In the genomic region with DNA sequence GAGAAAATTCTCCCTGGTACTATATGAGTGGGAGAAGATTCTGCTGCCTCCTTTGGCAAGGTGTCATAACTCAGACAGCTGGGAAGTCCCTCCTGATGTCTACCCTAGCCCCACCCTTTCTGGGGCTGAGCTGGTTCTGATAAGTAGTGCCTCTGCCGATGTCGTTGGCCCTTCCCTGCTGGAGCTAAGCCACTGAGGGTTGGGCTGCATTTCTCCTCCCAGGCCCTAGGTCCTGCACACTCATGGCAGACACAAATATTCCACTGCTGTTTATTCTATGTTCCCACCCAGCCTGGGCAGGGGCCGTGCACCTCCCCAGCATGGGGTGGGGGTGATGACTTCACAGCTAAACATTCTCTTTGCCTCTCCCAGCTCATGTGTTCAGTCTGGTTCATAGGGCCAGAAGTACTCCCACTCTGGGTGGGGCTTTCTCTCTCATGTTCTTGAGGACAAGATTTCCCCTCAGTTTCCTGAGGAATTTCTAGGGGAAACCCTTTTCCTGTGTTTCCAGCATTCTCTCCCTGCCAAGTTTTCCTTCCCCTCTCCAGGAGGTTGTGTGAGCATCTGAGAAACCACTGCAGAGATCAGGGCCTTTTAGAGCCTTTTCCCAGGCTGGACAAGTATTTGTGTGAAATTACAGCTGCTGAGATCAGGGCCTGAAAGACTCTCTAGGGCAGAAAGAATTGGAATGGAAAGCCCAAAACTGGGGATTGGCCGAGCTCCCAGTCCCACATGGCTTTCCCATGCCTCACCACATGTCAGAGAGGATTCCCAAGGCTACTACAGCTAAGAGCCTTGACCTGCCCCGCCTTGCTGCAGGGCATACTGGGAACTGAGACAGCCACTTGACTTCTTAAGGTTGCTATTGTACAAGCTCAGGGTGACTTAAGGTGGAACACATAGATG, we compare ENCODE assay signal across 8 cellular contexts.
DNase-seq lines count a peak whose midpoint lies in the region; ATAC-seq, FAIRE-seq and TF ChIP-seq lines count a peak whose summit lies in the region.

No MANE protein-coding gene starts in this region.

- peaks cover 35% of the 10 kb centered on the region for H3K36me3 Mint-ChIP-seq in HFFc6 (ENCODE audit: low read depth)

- H3K9me3 Mint-ChIP-seq in HFFc6, result no peaks in the 10 kb centered on the region

- no peak for ATAC-seq in HG02623 (IDR thresholded peaks at IDR 0.05; ENCODE audit: unreplicated experiment)

- peaks cover 11% of the 10 kb centered on the region for H3K27me3 Mint-ChIP-seq in HFFc6 (ENCODE audit: insufficient read depth)

- H3K27ac ChIP-seq in ascending aorta (peak overlapping the region; percentile 82 to 87), right atrium auricular region (peak overlapping the region; percentile 75 to 88), skeletal muscle tissue (ENCODE audit: low read depth, low read length) (peak overlapping the region; percentile 57)

- no peak for TF ChIP-seq CTCF in HFFc6 (IDR thresholded peaks at IDR 0.05)
- no peak for TF ChIP-seq CTCF in ascending aorta (IDR thresholded peaks at IDR 0.05)
- TF ChIP-seq CTCF in right atrium auricular region (IDR thresholded peaks at IDR 0.05), result no peak

- no peaks in the 10 kb centered on the region for H3K36me3 ChIP-seq in ascending aorta
- peaks cover 9% of the 10 kb centered on the region for H3K36me3 ChIP-seq in right atrium auricular region
- H3K36me3 ChIP-seq in skeletal muscle tissue (ENCODE audit: control insufficient read depth in 3 of 3, insufficient read depth in 3 of 3, low read length in 3 of 3), result peaks cover 0 to 10% (median 0%) of the 10 kb centered on the region in 3 donors

- TF ChIP-seq POLR2A in GM12891 (IDR thresholded peaks at IDR 0.05; ENCODE audit: low read depth, low read length), result no peak

- H3K4me1 Mint-ChIP-seq in HFFc6 (ENCODE audit: low read depth), result peaks cover 79% of the 10 kb centered on the region

- intact Hi-C loops in ascending aorta (cut with DNase I), result loop anchor here (1.0 to 10.0 kb wide), 5 partner anchors 20 to 348 kb away; partner anchors contain the start of gene ATP2B4

- no peak for FAIRE-seq in GM12891 (lab: Jason Lieb, UNC)

- H3K4me1 ChIP-seq in ascending aorta (peaks cover 17 to 38% of the 10 kb centered on the region in 2 donors), right atrium auricular region (peaks cover 0 to 69% of the 10 kb centered on the region in 2 donors), skeletal muscle tissue (ENCODE audit: control insufficient read depth in 3 of 3, insufficient read depth in 3 of 3, low read length in 3 of 3) (peaks cover 36 to 44% (median 36%) of the 10 kb centered on the region in 3 donors)

- H3K27me3 ChIP-seq in ascending aorta, result no peaks in the 10 kb centered on the region
- no peaks in the 10 kb centered on the region for H3K27me3 ChIP-seq in right atrium auricular region
- no peaks in the 10 kb centered on the region for H3K27me3 ChIP-seq in skeletal muscle tissue (ENCODE audit: control insufficient read depth in 3 of 3, insufficient read depth in 3 of 3, low read length in 3 of 3)

- H3K9me3 ChIP-seq in ascending aorta, result no peaks in the 10 kb centered on the region
- H3K9me3 ChIP-seq in right atrium auricular region, result no peaks in the 10 kb centered on the region
- no peaks in the 10 kb centered on the region for H3K9me3 ChIP-seq in skeletal muscle tissue (ENCODE audit: control insufficient read depth in 3 of 3, low read length in 3 of 3)

- DNase-seq in 8988T (peak; percentile 37), HFFc6 (peak; percentile 95), ascending aorta (ENCODE audit: low spot score in 2 of 2) (peak; percentile 76 to 96), right atrium auricular region (ENCODE audit: low spot score) (peak; percentile 94), GM12891 (ENCODE audit: insufficient read length, low spot score) (no peak)
- DNase-seq in activated CD4-positive, alpha-beta T cell treated with anti-CD3 and anti-CD28 coated beads, Interleukin-2, amount 50 U/mL, for 48 hours, result no peak

- H3K4me3 ChIP-seq in ascending aorta (no peak overlapping the region), right atrium auricular region (no peak overlapping the region), skeletal muscle tissue (ENCODE audit: low read length in 3 of 3) (peak overlapping the region in 1 of 3 donors; percentile 7)

- peak overlapping the region; percentile 99 for H3K27ac Mint-ChIP-seq in HFFc6

- H3K4me3 Mint-ChIP-seq in HFFc6, result peak overlapping the region; percentile 75

- H3K9ac ChIP-seq in skeletal muscle tissue (ENCODE audit: low read depth in 1 of 3, low read length in 3 of 3), result peak overlapping the region in 1 of 3 donors; percentile 58

TF ChIP-seq in GM12891, 5 proteins besides CTCF, POLR2A, EP300 and RAD21:
- no peak for TF ChIP-seq TAF1 (IDR thresholded peaks at IDR 0.05; ENCODE audit: low read depth, low read length)
- TF ChIP-seq SPI1 (IDR thresholded peaks at IDR 0.05; ENCODE audit: low read depth, low read length), result no peak
- no peak for TF ChIP-seq POLR2AphosphoS5 (IDR thresholded peaks at IDR 0.05; ENCODE audit: low read depth, low read length)
- TF ChIP-seq PAX5 (IDR thresholded peaks at IDR 0.05; ENCODE audit: insufficient read depth, low read length, severe bottlenecking), result no peak
- TF ChIP-seq POU2F2 (IDR thresholded peaks at IDR 0.05; ENCODE audit: low read depth, low read length), result no peak

Comparison
In these comparisons a context has a peak if more than half of its experiments do, and no peak if none do; other contexts are left out.
1. DNase-seq: peak in 8988T (single experiment), HFFc6 (single experiment), ascending aorta (2 of 2) and right atrium auricular region (single experiment); none in GM12891 (single experiment) and activated CD4-positive, alpha-beta T cell treated with anti-CD3 and anti-CD28 coated beads, Interleukin-2, amount 50 U/mL, for 48 hours (0 of 2).
2. Peak in every context shown above with its lines, with median percentiles within 50 percentile points of each other: H3K27ac ChIP-seq.